ENCODE assay signal across 26 cellular contexts in genomic region chr1:39044762-39045161, GRCh38. TPM values are rescaled to one million over a fixed set of nuclear protein-coding genes. Genes with fewer than 3 reads are reported as not detected.
DNase-seq lines count a peak whose midpoint lies in the region; ATAC-seq and TF ChIP-seq lines count a peak whose summit lies in the region.
"Had no signal": no experiment of that assay in that cellular context is flagged by ENCODE, and none has a peak within 500 bp of the region (broad histone marks: within the 10 kb centered on the region; RNA-seq: fewer than 3 reads in every experiment).

No MANE protein-coding gene starts in this region.

- no peak overlapping the region for H3K9ac ChIP-seq in mesendoderm (ENCODE audit: low read length)

- peaks cover under 1% of the 10 kb centered on the region for H3K36me3 Mint-ChIP-seq in activated CD8-positive, alpha-beta T cell treated with anti-CD3 and anti-CD28 coated beads, Interleukin-2, amount 10 ng/mL, durations not matched to agents 7 days and 5 days (ENCODE audit: low read depth)
- H3K36me3 Mint-ChIP-seq in activated CD8-positive, alpha-beta T cell treated with anti-CD3 and anti-CD28 coated beads for 36 hours (ENCODE audit: low read depth) = peaks cover 6% of the 10 kb centered on the region

- intact Hi-C loops in activated CD8-positive, alpha-beta T cell treated with anti-CD3 and anti-CD28 coated beads for 36 hours (cut with micrococcal nuclease) = no loop called here

- no peaks in the 10 kb centered on the region for H3K4me1 Mint-ChIP-seq in activated CD8-positive, alpha-beta T cell treated with anti-CD3 and anti-CD28 coated beads, Interleukin-2, amount 10 ng/mL, durations not matched to agents 7 days and 5 days (ENCODE audit: low read depth)
- peaks cover under 1% of the 10 kb centered on the region for H3K4me1 Mint-ChIP-seq in activated CD8-positive, alpha-beta T cell treated with anti-CD3 and anti-CD28 coated beads for 36 hours (ENCODE audit: low read depth)
- H3K4me1 Mint-ChIP-seq: central memory CD8-positive, alpha-beta T cell had no signal

- H2BK5ac ChIP-seq in mesendoderm (ENCODE audit: low read length) = no peak overlapping the region

- H3K27me3 ChIP-seq in mesendoderm (ENCODE audit: insufficient read depth, low read length, poor library complexity) = no peaks in the 10 kb centered on the region
- H3K27me3 ChIP-seq: SJCRH30, suprapubic skin, vagina had no signal

- no peaks in the 10 kb centered on the region for H3K4me1 ChIP-seq in mesendoderm (ENCODE audit: control insufficient read depth, low read depth, low read length)
- H3K4me1 ChIP-seq: HAP-1, SJCRH30 had no signal

- no peaks in the 10 kb centered on the region for H3K27me3 Mint-ChIP-seq in activated CD8-positive, alpha-beta T cell treated with anti-CD3 and anti-CD28 coated beads, Interleukin-2, amount 10 ng/mL, durations not matched to agents 7 days and 5 days (ENCODE audit: low read depth)
- no peaks in the 10 kb centered on the region for H3K27me3 Mint-ChIP-seq in activated CD8-positive, alpha-beta T cell treated with anti-CD3 and anti-CD28 coated beads for 36 hours
- H3K27me3 Mint-ChIP-seq: activated naive CD4-positive, alpha-beta T cell treated with anti-CD3 and anti-CD28 coated beads, Interleukin-2, amount 10 ng/mL, durations not matched to agents 7 days and 5 days; central memory CD8-positive, alpha-beta T cell had no signal

- H4K5ac ChIP-seq in mesendoderm (ENCODE audit: low read length) = no peak overlapping the region

- H3K23ac ChIP-seq in mesendoderm (ENCODE audit: low read length) = no peak overlapping the region

- no peak overlapping the region for H4K8ac ChIP-seq in mesendoderm (ENCODE audit: low read depth, low read length)

- POLR2A ChIA-PET in activated CD8-positive, alpha-beta T cell treated with anti-CD3 and anti-CD28 coated beads, Interleukin-2, amount 10 ng/mL, durations not matched to agents 7 days and 5 days (lab: Charles Lee) = no interaction called here
- POLR2A ChIA-PET in activated CD8-positive, alpha-beta T cell treated with anti-CD3 and anti-CD28 coated beads for 36 hours (lab: Charles Lee) = no interaction called here

- no peak for TF ChIP-seq CTCF in activated CD8-positive, alpha-beta T cell treated with anti-CD3 and anti-CD28 coated beads for 36 hours (IDR thresholded peaks at IDR 0.05)

- in situ Hi-C loops in KBM-7 (cut with MboI; ENCODE audit: low pct_unique_long_range_greater_than_20kb, low sequenced_read_pairs) = no loop called here

- CTCF ChIA-PET in activated CD8-positive, alpha-beta T cell treated with anti-CD3 and anti-CD28 coated beads, Interleukin-2, amount 10 ng/mL, durations not matched to agents 7 days and 5 days (lab: Charles Lee) = no interaction called here
- CTCF ChIA-PET in activated CD8-positive, alpha-beta T cell treated with anti-CD3 and anti-CD28 coated beads for 36 hours (lab: Charles Lee) = interaction anchor here (0.7 kb wide), 1 partner anchor 54 kb away, joined by 3 read pairs; no protein-coding TSS in a partner anchor

- H2AK5ac ChIP-seq in mesendoderm (ENCODE audit: low read length) = no peak overlapping the region

- ATAC-seq in activated CD8-positive, alpha-beta T cell treated with anti-CD3 and anti-CD28 coated beads, Interleukin-2, amount 10 ng/mL, durations not matched to agents 7 days and 5 days = peak; percentile 27
- no peak for ATAC-seq in activated CD8-positive, alpha-beta T cell treated with anti-CD3 and anti-CD28 coated beads for 36 hours
- ATAC-seq in HG02798 (IDR thresholded peaks at IDR 0.05; ENCODE audit: poor library complexity, unreplicated experiment) = no peak
- ATAC-seq: sciatic nerve had no signal

- H3K36me3 ChIP-seq in mesendoderm (ENCODE audit: control insufficient read depth, insufficient read depth, low read length) = no peaks in the 10 kb centered on the region
- H3K36me3 ChIP-seq: HAP-1, SJCRH30 had no signal

- H3K18ac ChIP-seq in mesendoderm (ENCODE audit: low read length) = no peak overlapping the region

- no peak overlapping the region for H3K27ac Mint-ChIP-seq in activated CD8-positive, alpha-beta T cell treated with anti-CD3 and anti-CD28 coated beads, Interleukin-2, amount 10 ng/mL, durations not matched to agents 7 days and 5 days
- H3K27ac Mint-ChIP-seq in activated CD8-positive, alpha-beta T cell treated with anti-CD3 and anti-CD28 coated beads for 36 hours = no peak overlapping the region
- H3K27ac Mint-ChIP-seq: activated naive CD4-positive, alpha-beta T cell treated with anti-CD3 and anti-CD28 coated beads, Interleukin-2, amount 10 ng/mL, durations not matched to agents 7 days and 5 days had no signal

- no peak overlapping the region for H3K27ac ChIP-seq in mesendoderm (ENCODE audit: low read depth, low read length)
- H3K27ac ChIP-seq: left ventricle myocardium inferior, SJCRH30, suprapubic skin, vagina had no signal

- DNase-seq in activated CD8-positive, alpha-beta T cell treated with anti-CD3 and anti-CD28 coated beads, Interleukin-2, amount 10 ng/mL, durations not matched to agents 7 days and 5 days = no peak
- DNase-seq in activated CD8-positive, alpha-beta T cell treated with anti-CD3 and anti-CD28 coated beads for 36 hours = no peak
- DNase-seq in KBM-7 (peak; percentile 53), UCSD-AML1 (lab: John Stamatoyannopoulos, UW; ENCODE audit: unreplicated experiment) (peak; percentile 17), mesendoderm (peak; percentile 49), DMS 273 (lab: John Stamatoyannopoulos, UW; ENCODE audit: unreplicated experiment) (no peak), ureter (ENCODE audit: low spot score) (no peak)
- DNase-seq: ACHN; activated CD4-positive, alpha-beta T cell treated with anti-CD3 and anti-CD28 coated beads for 1 hour; activated naive CD4-positive, alpha-beta T cell treated with anti-CD3 and anti-CD28 coated beads, Interleukin-2, amount 10 ng/mL, durations not matched to agents 7 days and 5 days; C1 segment of cervical spinal cord; DMS 273 treated with DMSO at 0.1 percent for 48 hours; foreskin fibroblast; KG1; left ventricle myocardium inferior; NCI-H1694 treated with DMSO at 0.1 percent for 48 hours; NCI-H2227 treated with DMSO at 0.1 percent for 48 hours; nephron progenitor cell; SJCRH30 had no signal

- no peak overlapping the region for H3K4me3 ChIP-seq in mesendoderm (ENCODE audit: low read length)
- H3K4me3 ChIP-seq: HAP-1, left ventricle myocardium inferior, SJCRH30, suprapubic skin, vagina had no signal

- no peak overlapping the region for H2BK120ac ChIP-seq in mesendoderm (ENCODE audit: low read depth, low read length)

- no peak overlapping the region for H3K4me3 Mint-ChIP-seq in activated CD8-positive, alpha-beta T cell treated with anti-CD3 and anti-CD28 coated beads, Interleukin-2, amount 10 ng/mL, durations not matched to agents 7 days and 5 days
- H3K4me3 Mint-ChIP-seq in activated CD8-positive, alpha-beta T cell treated with anti-CD3 and anti-CD28 coated beads for 36 hours = no peak overlapping the region
- H3K4me3 Mint-ChIP-seq: activated naive CD4-positive, alpha-beta T cell treated with anti-CD3 and anti-CD28 coated beads, Interleukin-2, amount 10 ng/mL, durations not matched to agents 7 days and 5 days; central memory CD8-positive, alpha-beta T cell; nephron progenitor cell; T-helper 2 cell treated with Interferon-gamma antibody and Interleukin-4, amounts not matched to agents 5 μg/mL and 100 μg/mL, for 36 hours had no signal

- no peaks in the 10 kb centered on the region for H3K9me3 Mint-ChIP-seq in activated CD8-positive, alpha-beta T cell treated with anti-CD3 and anti-CD28 coated beads, Interleukin-2, amount 10 ng/mL, durations not matched to agents 7 days and 5 days (ENCODE audit: insufficient read depth)
- H3K9me3 Mint-ChIP-seq in activated CD8-positive, alpha-beta T cell treated with anti-CD3 and anti-CD28 coated beads for 36 hours = no peaks in the 10 kb centered on the region
- H3K9me3 Mint-ChIP-seq: activated naive CD4-positive, alpha-beta T cell treated with anti-CD3 and anti-CD28 coated beads, Interleukin-2, amount 10 ng/mL, durations not matched to agents 7 days and 5 days; central memory CD8-positive, alpha-beta T cell; nephron progenitor cell; T-helper 2 cell treated with Interferon-gamma antibody and Interleukin-4, amounts not matched to agents 5 μg/mL and 100 μg/mL, for 36 hours had no signal

- no peak overlapping the region for H3K4ac ChIP-seq in mesendoderm (ENCODE audit: low read depth, low read length)

- WGBS in mesendoderm (ENCODE audit: extremely low coverage, insufficient coverage, low lambda C conversion rate) = no CpG with 5 or more reads among the region's 1 CpG

- H2BK15ac ChIP-seq in mesendoderm (replicated peaks; ENCODE audit: low read depth) = no peak overlapping the region

- no peak overlapping the region for H3K56ac ChIP-seq in mesendoderm (ENCODE audit: low read length)

- H3K79me1 ChIP-seq in mesendoderm (ENCODE audit: low read length) = no peaks in the 10 kb centered on the region

- no peaks in the 10 kb centered on the region for H3K79me2 ChIP-seq in mesendoderm (ENCODE audit: control insufficient read depth, insufficient read depth, low read length)

- no peak overlapping the region for H3K4me2 ChIP-seq in mesendoderm (ENCODE audit: low read length)

RNA-seq across cellular contexts. Expression of gene NDUFS5, which starts 18.6 kb away (rescaled TPM):
- total RNA-seq in activated CD8-positive, alpha-beta T cell treated with anti-CD3 and anti-CD28 coated beads, Interleukin-2, amount 10 ng/mL, durations not matched to agents 7 days and 5 days = 100 to 1,000 TPM; 134 to 138 TPM
- 100 to 1,000 TPM; 153 to 178 TPM for total RNA-seq in activated CD8-positive, alpha-beta T cell treated with anti-CD3 and anti-CD28 coated beads for 36 hours
- polyA plus RNA-seq in mesendoderm (2013, experiment 1 of 2) = 863 TPM
- polyA plus RNA-seq in mesendoderm (2013, experiment 2 of 2) = 889 TPM
- 160 TPM for total RNA-seq in ureter

RNA-seq across cellular contexts. Expression of gene AKIRIN1, which starts 53.7 kb away (rescaled TPM):
- total RNA-seq in activated CD8-positive, alpha-beta T cell treated with anti-CD3 and anti-CD28 coated beads, Interleukin-2, amount 10 ng/mL, durations not matched to agents 7 days and 5 days = 10 to 100 TPM; 51.2 to 53.8 TPM
- total RNA-seq in activated CD8-positive, alpha-beta T cell treated with anti-CD3 and anti-CD28 coated beads for 36 hours = 10 to 100 TPM; 57.8 to 59.4 TPM
- 153 TPM for polyA plus RNA-seq in mesendoderm (2013, experiment 1 of 2)
- polyA plus RNA-seq in mesendoderm (2013, experiment 2 of 2) = 155 TPM
- total RNA-seq in ureter = 49.6 TPM

Comparison
In these comparisons a context has a peak if more than half of its experiments do, and no peak if none do; other contexts are left out.
1. DNase-seq: peak in KBM-7 (single experiment), UCSD-AML1 (single experiment) and mesendoderm (single experiment); none in activated CD8-positive, alpha-beta T cell treated with anti-CD3 and anti-CD28 coated beads, Interleukin-2, amount 10 ng/mL, durations not matched to agents 7 days and 5 days (single experiment), activated CD8-positive, alpha-beta T cell treated with anti-CD3 and anti-CD28 coated beads for 36 hours (single experiment), DMS 273 (single experiment) and ureter (single experiment).